Comparison of ENCODE assay signal across 16 cellular contexts in the genomic region with DNA sequence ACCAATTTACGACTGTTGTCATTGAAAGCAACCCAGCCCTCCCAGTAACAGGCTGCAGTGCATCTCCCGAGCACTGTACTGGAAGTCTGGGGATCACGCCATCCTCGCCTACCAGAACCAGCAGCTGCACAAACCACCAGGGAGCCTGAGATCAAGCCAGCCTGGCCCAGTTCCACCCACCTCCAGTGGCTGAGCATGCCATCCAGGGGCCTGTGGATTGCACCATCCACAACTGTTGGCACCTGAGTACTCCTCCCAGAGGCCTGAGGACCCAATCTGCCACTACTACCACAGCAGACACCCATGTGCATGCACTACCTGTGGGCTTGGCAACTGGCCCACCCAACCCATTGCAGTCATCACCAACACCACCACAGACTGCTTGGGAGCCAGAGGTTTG.
"Had no signal": no experiment of that assay in that cellular context is flagged by ENCODE, and none has a peak within 500 bp of the region (broad histone marks: within the 10 kb centered on the region; RNA-seq: fewer than 3 reads in every experiment).

No MANE protein-coding gene starts in this region.

- H3K9me3 ChIP-seq: gastrocnemius medialis, lower lobe of right lung, ovary had no signal

- ATAC-seq: gastrocnemius medialis; left cardiac atrium; naive thymus-derived CD4-positive, alpha-beta T cell had no signal

- FAIRE-seq: kidney, small intestine had no signal

- H3K4me3 ChIP-seq: esophagus muscularis mucosa, gastrocnemius medialis, left ventricle myocardium inferior, lower lobe of right lung, ovary had no signal

- H3K36me3 ChIP-seq: gastrocnemius medialis, ovary had no signal

- H3K27me3 ChIP-seq: esophagus muscularis mucosa, gastrocnemius medialis, ovary had no signal

- H3K4me3 Mint-ChIP-seq: neural crest cell had no signal

- H3K27me3 Mint-ChIP-seq: naive thymus-derived CD4-positive, alpha-beta T cell had no signal

- DNase-seq: effector memory CD4-positive, alpha-beta T cell; gastrocnemius medialis; glutamatergic neuron; left cardiac atrium; left ventricle myocardium inferior; lower lobe of right lung; naive thymus-derived CD4-positive, alpha-beta T cell; nucleus accumbens; ovary; small intestine; stimulated activated CD4-positive, alpha-beta T cell treated with anti-CD3 and anti-CD28 coated beads, Interleukin-2, amount 100 ng/mL, for 48 hours; stimulated activated naive CD4-positive, alpha-beta T cell treated with Interleukin-2 at 50 U/mL for 16 hours had no signal

- H3K27ac ChIP-seq: epithelial cell of prostate, esophagus muscularis mucosa, gastrocnemius medialis, left ventricle myocardium inferior, lower lobe of right lung, ovary had no signal
